8 cellular contexts compared by ENCODE assay signal in genomic region chr19:49085020-49085867, GRCh38. TPM values are rescaled to one million over a fixed set of nuclear protein-coding genes. Genes with fewer than 3 reads are reported as not detected.
DNase-seq lines count a peak whose midpoint lies in the region; ATAC-seq and TF ChIP-seq lines count a peak whose summit lies in the region.

Gene SNRNP70 (plus strand): TSS chr19:49085451. CDS start chr19:49086415, 964 bp downstream.

- no peaks in the 10 kb centered on the region for H3K27me3 Mint-ChIP-seq in activated CD4-positive, alpha-beta memory T cell treated with anti-CD3 and anti-CD28 coated beads for 36 hours

- no peaks in the 10 kb centered on the region for H3K27me3 ChIP-seq in dorsolateral prefrontal cortex
- H3K27me3 ChIP-seq in right lobe of liver: no peaks in the 10 kb centered on the region

- peak within 1 kb of the TSS; percentile 82 for H3K27ac Mint-ChIP-seq in activated CD4-positive, alpha-beta memory T cell treated with anti-CD3 and anti-CD28 coated beads for 36 hours

- no peaks in the 10 kb centered on the region for H3K9me3 ChIP-seq in right lobe of liver

- H3K36me3 Mint-ChIP-seq in activated CD4-positive, alpha-beta memory T cell treated with anti-CD3 and anti-CD28 coated beads for 36 hours: peaks cover 29% of the 10 kb centered on the region

- intact Hi-C loops in activated CD4-positive, alpha-beta memory T cell treated with anti-CD3 and anti-CD28 coated beads for 36 hours (cut with micrococcal nuclease): loop anchor here (1.0 to 10.0 kb wide), 3 partner anchors 34 to 439 kb away; partner anchors contain the start of genes C19orf73, CA11, GYS1 and PPFIA3
- intact Hi-C loops in dorsolateral prefrontal cortex (cut with DNase I): loop anchor here in 1 of 2 donors (2.0 to 10.0 kb wide), 2 partner anchors 34 to 360 kb away; partner anchors contain the start of genes C19orf73, PPFIA3 and SLC17A7
- intact Hi-C loops in right lobe of liver (cut with DNase I): no loop called here

- H3K27ac ChIP-seq in C4-2B (peak within 1 kb of the TSS; percentile 90), dorsolateral prefrontal cortex (peak within 1 kb of the TSS; percentile 66 to 98 (median 93)), right lobe of liver (peak within 1 kb of the TSS; percentile 72 to 79 (median 73))

- CTCF ChIA-PET in activated CD4-positive, alpha-beta memory T cell treated with anti-CD3 and anti-CD28 coated beads for 36 hours (lab: Charles Lee): interaction anchor here (2.5 to 4.0 kb wide), 2 partner anchors 13 to 21 kb away, joined by 8 to 42 read pairs; no protein-coding TSS in a partner anchor

- TF ChIP-seq POLR2A in right lobe of liver (IDR thresholded peaks at IDR 0.05): peak; percentile 93

- peaks cover 31% of the 10 kb centered on the region for H3K4me1 Mint-ChIP-seq in activated CD4-positive, alpha-beta memory T cell treated with anti-CD3 and anti-CD28 coated beads for 36 hours (ENCODE audit: low read depth)

- under 1% methylated on average over 26 of the region's 89 CpGs for WGBS in right lobe of liver (ENCODE audit: insufficient coverage, low coverage, low lambda C conversion rate, missing lambda C conversion rate)

- H3K4me3 ChIP-seq in dorsolateral prefrontal cortex (peak within 1 kb of the TSS; percentile 60 to 100 (median 95)), right lobe of liver (peak within 1 kb of the TSS; percentile 64 to 99 (median 79))

- POLR2A ChIA-PET in activated CD4-positive, alpha-beta memory T cell treated with anti-CD3 and anti-CD28 coated beads for 36 hours (lab: Charles Lee): no interaction called here

- H3K4me3 Mint-ChIP-seq in activated CD4-positive, alpha-beta memory T cell treated with anti-CD3 and anti-CD28 coated beads for 36 hours: peak within 1 kb of the TSS; percentile 96

- TF ChIP-seq CTCF in C4-2B (conservative IDR thresholded peaks at IDR 0.05) (no peak), dorsolateral prefrontal cortex (IDR thresholded peaks at IDR 0.05 in 54 of 56, conservative IDR thresholded peaks at IDR 0.05 in 2 of 56; ENCODE audit: low read depth in 1 of 56, partially characterized antibody in 56 of 56) (peak in 33 of 56 donors; percentile 3 to 63 (median 23)), right lobe of liver (IDR thresholded peaks at IDR 0.05) (peak in 1 of 4 donors; percentile 1)

- no peaks in the 10 kb centered on the region for H3K9me3 Mint-ChIP-seq in activated CD4-positive, alpha-beta memory T cell treated with anti-CD3 and anti-CD28 coated beads for 36 hours

- H3K36me3 ChIP-seq in right lobe of liver: peaks cover 0 to 9% (median 5%) of the 10 kb centered on the region in 4 donors

- ATAC-seq in GM19395 (IDR thresholded peaks at IDR 0.05; ENCODE audit: unreplicated experiment): peak; percentile 76
- peak; percentile 52 for ATAC-seq in HG03575 (IDR thresholded peaks at IDR 0.05; ENCODE audit: extremely low read depth, insufficient number of reproducible peaks, low FRiP score, unreplicated experiment)
- peak; percentile 97 to 98 (median 98) for ATAC-seq in right lobe of liver

- H3K4me1 ChIP-seq in right lobe of liver: peaks cover 0 to 12% (median 3%) of the 10 kb centered on the region in 4 donors

- DNase-seq in NCI-H82 treated with DMSO at 0.1 percent for 48 hours (lab: John Stamatoyannopoulos, UW; ENCODE audit: unreplicated experiment) (peak; percentile 97), dorsolateral prefrontal cortex (peak; percentile 96 to 98 (median 97)), right lobe of liver (peak; percentile 99)
- peak; percentile 99 for DNase-seq in activated CD4-positive, alpha-beta memory T cell treated with anti-CD3 and anti-CD28 coated beads for 36 hours
- DNase-seq in stimulated activated CD4-positive, alpha-beta T cell treated with anti-CD3 and anti-CD28 coated beads, Interleukin-4, amount 100 ng/mL, for 4 hours: peak; percentile 99

RNA-seq across cellular contexts. Expression of gene SNRNP70, which starts in this region (rescaled TPM):
- total RNA-seq in activated CD4-positive, alpha-beta memory T cell treated with anti-CD3 and anti-CD28 coated beads for 36 hours: 100 to 1,000 TPM; 180 to 190 TPM
- 100 to 1,000 TPM; 217 to 495 (median 342) TPM for total RNA-seq in dorsolateral prefrontal cortex
- 100 to 1,000 TPM in 5 of 6 experiments, 10 to 100 TPM in 1; 80.8 to 187 (median 123) TPM for total RNA-seq in right lobe of liver

Comparison
In these comparisons a context has a peak if more than half of its experiments do, and no peak if none do; other contexts are left out.
1. Peak in every context shown above with its lines: DNase-seq, ATAC-seq, H3K4me3 ChIP-seq and H3K27ac ChIP-seq.